Comparison of ENCODE assay signal across 10 cellular contexts in the genomic region with DNA sequence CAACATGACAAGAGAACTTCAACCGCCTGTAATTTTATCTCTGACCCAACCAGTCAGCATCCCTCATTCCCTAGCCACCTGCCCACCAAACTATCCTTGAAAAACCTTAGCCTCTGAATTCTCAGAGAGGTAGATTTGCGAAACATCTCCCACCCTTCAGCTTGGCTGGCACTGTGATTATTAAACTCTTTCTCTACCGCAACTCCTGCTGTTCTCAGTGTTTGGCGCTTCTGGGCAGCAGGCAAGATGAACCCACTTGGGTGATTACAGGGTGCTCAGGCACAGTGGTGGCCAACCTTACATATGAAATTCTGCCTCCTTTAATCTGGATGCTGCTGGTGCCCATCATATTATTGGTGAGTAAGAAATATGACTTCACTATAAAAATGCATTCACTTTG. TPM values are rescaled to one million over a fixed set of nuclear protein-coding genes. Genes with fewer than 3 reads are reported as not detected.
"Had no signal": no experiment of that assay in that cellular context is flagged by ENCODE, and none has a peak within 500 bp of the region (broad histone marks: within the 10 kb centered on the region; RNA-seq: fewer than 3 reads in every experiment).

No MANE protein-coding gene starts in this region.

- H3K4me3 ChIP-seq: GM23248, HAP-1, K562 had no signal

- H3K36me3 ChIP-seq: HAP-1 had no signal

- H3K9ac ChIP-seq: GM23248 had no signal

- H3K27ac ChIP-seq: GM23248, HL-60 had no signal

- H3K4me1 ChIP-seq: HAP-1 had no signal

- DNase-seq: GM23248, GOT3, H7, HFFc6, KG1 had no signal

RNA-seq across cellular contexts. Expression of gene CCDC190, which starts 22.1 kb away (rescaled TPM):
- total RNA-seq: GM23248, H4, H7, HepG2, K562 had no signal
